In the genomic region with DNA sequence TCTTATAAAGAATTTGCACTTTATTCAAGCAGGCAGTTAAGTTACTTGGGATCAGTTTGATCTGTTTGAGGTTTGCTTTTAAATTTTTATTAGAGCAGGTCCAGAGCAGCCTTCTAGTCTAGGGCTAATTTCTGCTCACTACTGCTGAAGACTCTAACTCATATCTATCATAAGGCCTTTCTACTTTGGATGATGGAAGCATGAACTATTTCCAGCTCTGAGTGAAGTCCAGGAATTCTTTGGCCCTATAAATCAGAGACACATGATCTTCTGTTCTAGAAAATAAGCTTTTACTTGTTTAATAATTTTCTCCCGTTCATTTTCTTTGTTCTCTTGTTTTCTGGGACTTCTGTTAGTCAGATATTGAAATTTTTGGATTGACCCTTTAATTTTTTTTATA, we compare ENCODE assay signal across 22 cellular contexts. TPM values are rescaled to one million over a fixed set of nuclear protein-coding genes. Genes with fewer than 3 reads are reported as not detected.
DNase-seq lines count a peak whose midpoint lies in the region; ATAC-seq, FAIRE-seq and TF ChIP-seq lines count a peak whose summit lies in the region.
"Had no signal": no experiment of that assay in that cellular context is flagged by ENCODE, and none has a peak within 500 bp of the region (broad histone marks: within the 10 kb centered on the region; RNA-seq: fewer than 3 reads in every experiment).

No MANE protein-coding gene starts in this region.

- peak; percentile 29 for FAIRE-seq in pancreas (lab: Jason Lieb, UNC)
- FAIRE-seq: bronchial epithelial cell, endometrium, K562 had no signal

- H3K9ac ChIP-seq in adipocyte (ENCODE audit: low read length) = no peak overlapping the region

- 36% methylated on average over 1 of the region's 1 CpG for WGBS in gastroesophageal sphincter (ENCODE audit: low coverage in 1 of 2), 2 donors
- WGBS in pancreas, 2 donors = 31 to 68% methylated on average over 1 of the region's 1 CpG
- WGBS in spleen, 5 donors = 75 to 98% (median 82%) methylated on average over 1 of the region's 1 CpG

- no peaks in the 10 kb centered on the region for H3K36me3 ChIP-seq in adipocyte (ENCODE audit: control insufficient read depth, insufficient read depth, low read length, severe bottlenecking)
- peaks cover 0 to 18% of the 10 kb centered on the region in 2 donors for H3K36me3 ChIP-seq in gastroesophageal sphincter
- no peaks in the 10 kb centered on the region for H3K36me3 ChIP-seq in pancreas
- H3K36me3 ChIP-seq in uterus = no peaks in the 10 kb centered on the region
- peaks cover 0 to 16% (median 0%) of the 10 kb centered on the region in 6 donors for H3K36me3 ChIP-seq in spleen
- H3K36me3 ChIP-seq: adrenal gland, HAP-1 had no signal

- no peak overlapping the region for H3K4me3 ChIP-seq in adipocyte (ENCODE audit: low read length)
- H3K4me3 ChIP-seq in gastroesophageal sphincter = no peak overlapping the region
- no peak overlapping the region for H3K4me3 ChIP-seq in pancreas
- H3K4me3 ChIP-seq in uterus = no peak overlapping the region
- H3K4me3 ChIP-seq in spleen = no peak overlapping the region
- H3K4me3 ChIP-seq: adrenal gland, HAP-1, K562 had no signal

- TF ChIP-seq CTCF in gastroesophageal sphincter (IDR thresholded peaks at IDR 0.05) (no peak), pancreas (IDR thresholded peaks at IDR 0.05) (no peak), uterus (IDR thresholded peaks at IDR 0.05) (no peak), spleen (IDR thresholded peaks at IDR 0.05 in 8 of 11, conservative IDR thresholded peaks at IDR 0.05 in 3 of 11) (no peak)

- H3K27me3 ChIP-seq in adipocyte (replicated peaks; ENCODE audit: control insufficient read depth, insufficient read depth, low read length) (no peaks in the 10 kb centered on the region), gastroesophageal sphincter (no peaks in the 10 kb centered on the region), pancreas (no peaks in the 10 kb centered on the region), uterus (no peaks in the 10 kb centered on the region), spleen (replicated peaks in 1 of 7) (no peaks in the 10 kb centered on the region)
- H3K27me3 ChIP-seq: adrenal gland had no signal

- H3K4me1 ChIP-seq in adipocyte (ENCODE audit: control insufficient read depth, insufficient read depth, low read length) (peaks cover 19% of the 10 kb centered on the region), gastroesophageal sphincter (peaks cover 12 to 74% (median 20%) of the 10 kb centered on the region in 3 donors), pancreas (peaks cover 0 to 6% (median 3%) of the 10 kb centered on the region in 3 donors), uterus (peaks cover 0 to 10% of the 10 kb centered on the region in 2 donors), spleen (peaks cover 0 to 4% (median 0%) of the 10 kb centered on the region in 6 donors)
- H3K4me1 ChIP-seq: HAP-1 had no signal

- DNase-seq in adipocyte (ENCODE audit: low read depth) (peak; percentile 8), pancreas (no peak), uterus (no peak), spleen (no peak), posterior vena cava (ENCODE audit: low spot score) (no peak)
- DNase-seq: activated CD4-positive, alpha-beta memory T cell treated with anti-CD3 and anti-CD28 coated beads for 36 hours; activated CD4-positive, CD25-positive, alpha-beta regulatory T cell; activated effector memory CD4-positive, alpha-beta T cell treated with anti-CD3 and anti-CD28 coated beads, Interleukin-2, amount 50 U/mL, for 16 hours; adrenal gland; CD4-positive, alpha-beta memory T cell; GDM1; islet precursor cell; MM.1S; NCI-H1436; NCI-H526; T-helper 9 cell had no signal

- no peak for ATAC-seq in gastroesophageal sphincter
- ATAC-seq in pancreas = peak in 1 of 4 donors; percentile 34
- ATAC-seq in GM21529 (IDR thresholded peaks at IDR 0.05; ENCODE audit: unreplicated experiment) = no peak

- TF ChIP-seq EP300 in gastroesophageal sphincter (IDR thresholded peaks at IDR 0.05) = no peak

- TF ChIP-seq POLR2A in gastroesophageal sphincter (IDR thresholded peaks at IDR 0.05) = no peak
- TF ChIP-seq POLR2A in uterus (IDR thresholded peaks at IDR 0.05) = no peak
- TF ChIP-seq POLR2A in spleen (IDR thresholded peaks at IDR 0.05) = no peak

- intact Hi-C loops in pancreas (cut with DNase I) = no loop called here
- intact Hi-C loops in uterus (cut with DNase I; ENCODE audit: low total_unique reads) = no loop called here
- intact Hi-C loops in spleen (cut with DNase I; ENCODE audit: low total_unique reads) = no loop called here
- intact Hi-C loops in posterior vena cava (cut with DNase I) = no loop called here

- H3K9me3 ChIP-seq in adipocyte (ENCODE audit: control insufficient read depth, low read length) (no peaks in the 10 kb centered on the region), gastroesophageal sphincter (no peaks in the 10 kb centered on the region), pancreas (no peaks in the 10 kb centered on the region), uterus (no peaks in the 10 kb centered on the region), spleen (no peaks in the 10 kb centered on the region)
- H3K9me3 ChIP-seq: adrenal gland, HAP-1 had no signal

- H3K27ac ChIP-seq in gastroesophageal sphincter = peak overlapping the region; percentile 75 to 81 (median 78)
- no peak overlapping the region for H3K27ac ChIP-seq in pancreas
- peak overlapping the region; percentile 10 to 22 for H3K27ac ChIP-seq in uterus
- H3K27ac ChIP-seq in spleen = no peak overlapping the region

RNA-seq across cellular contexts. Expression of a gene that starts 14.7 kb away (rescaled TPM):
- total RNA-seq in gastroesophageal sphincter = 100 to 1,000 TPM; 544 to 589 (median 567) TPM
- 10 to 100 TPM; 43.5 to 75.2 (median 57.8) TPM for total RNA-seq in pancreas
- 10 to 100 TPM in 1 of 2 donors, 1 to 10 TPM in 1; 5.7 to 15.5 TPM for polyA plus RNA-seq in pancreas
- 10 to 100 TPM; 27.2 to 46.4 (median 32.5) TPM for total RNA-seq in uterus
- 100 to 1,000 TPM in 1 of 7 donors, 10 to 100 TPM in 6; 31.2 to 116 (median 46.3) TPM for total RNA-seq in spleen
- 1 to 10 TPM; 2.3 to 7.8 (median 2.5) TPM for polyA plus RNA-seq in spleen
- 100 to 1,000 TPM; 145 to 234 TPM for total RNA-seq in posterior vena cava

Comparison
In these comparisons a context has a peak if more than half of its experiments do, and no peak if none do; other contexts are left out.
1. H3K27ac ChIP-seq: peak in gastroesophageal sphincter (4 of 4) and uterus (2 of 2); none in pancreas (0 of 4) and spleen (0 of 8).